36 cellular contexts compared by ENCODE assay signal in genomic region chr5:80417973-80418372, GRCh38.
"Had no signal": no experiment of that assay in that cellular context is flagged by ENCODE, and none has a peak within 500 bp of the region (broad histone marks: within the 10 kb centered on the region; RNA-seq: fewer than 3 reads in every experiment).

No MANE protein-coding gene starts in this region.

- DNase-seq: Karpas-422, Kasumi-1, MG63, MM.1S, MV-4-11, NCI-H1048, NCI-H1092, NCI-H1092 treated with DMSO at 0.1 percent for 48 hours, NCI-H1105, NCI-H1105 treated with DMSO at 0.1 percent for 48 hours, NCI-H1417, NCI-H1417 treated with DMSO at 0.1 percent for 48 hours, NCI-H1436, NCI-H1436 treated with DMSO at 0.1 percent for 48 hours, NCI-H146, NCI-H1694, NCI-H1694 treated with DMSO at 0.1 percent for 48 hours, NCI-H187, NCI-H187 treated with DMSO at 0.1 percent for 48 hours, NCI-H1930, NCI-H2029, NCI-H2029 treated with DMSO at 0.1 percent for 48 hours, NCI-H2081, NCI-H2081 treated with DMSO at 0.1 percent for 48 hours, NCI-H2107, NCI-H2171, NCI-H2171 treated with DMSO at 0.1 percent for 48 hours, NCI-H2227 treated with DMSO at 0.1 percent for 48 hours, NCI-H226, NCI-H345, NCI-H446, NCI-H446 treated with DMSO at 0.1 percent for 48 hours, NCI-H510A, NCI-H510A treated with DMSO at 0.1 percent for 48 hours, NCI-H524, NCI-H524 treated with DMSO at 0.1 percent for 48 hours had no signal

- H3K27me3 ChIP-seq: MG63 had no signal

- H3K4me3 ChIP-seq: MG63 had no signal

- H3K36me3 ChIP-seq: MG63 had no signal
